In genomic region chr20:46289416-46289815, GRCh38 we compare ENCODE assay signal across 18 cellular contexts. TPM values are rescaled to one million over a fixed set of nuclear protein-coding genes. Genes with fewer than 3 reads are reported as not detected.
"Had no signal": no experiment of that assay in that cellular context is flagged by ENCODE, and none has a peak within 500 bp of the region (broad histone marks: within the 10 kb centered on the region; RNA-seq: fewer than 3 reads in every experiment).

No MANE protein-coding gene starts in this region.

- DNase-seq: effector memory CD4-positive, alpha-beta T cell; heart right ventricle; islet precursor cell; left cardiac atrium; left ventricle myocardium inferior; nucleus accumbens; ovary; right cardiac atrium; small intestine; stimulated activated CD4-positive, alpha-beta T cell treated with anti-CD3 and anti-CD28 coated beads, Interleukin-12 subunit alpha, Interleukin-12 subunit beta, amount 100 ng/mL, for 4 hours; stimulated activated naive CD4-positive, alpha-beta T cell treated with Interleukin-2 at 50 U/mL for 16 hours; trophoblast cell had no signal

- H2AFZ ChIP-seq: neural progenitor cell had no signal

- H3K27ac ChIP-seq: heart right ventricle, left ventricle myocardium inferior, lower lobe of right lung, neural progenitor cell, ovary had no signal

- H3K4me1 ChIP-seq: heart right ventricle, left ventricle myocardium inferior, lower lobe of right lung had no signal

- ATAC-seq: esophagus mucosa; heart right ventricle; left cardiac atrium; lower lobe of right lung; natural killer cell treated with Interleukin-12 subunit alpha and Interleukin-12 subunit beta and Interleukin-15 and Interleukin-18, amount 100 ng/mL, for 72 hours; right cardiac atrium had no signal

- H3K36me3 ChIP-seq: heart right ventricle, left ventricle myocardium inferior, lower lobe of right lung, neural progenitor cell, ovary had no signal

- H3K27me3 ChIP-seq: neural progenitor cell, ovary had no signal

- H3K4me3 ChIP-seq: heart right ventricle, left ventricle myocardium inferior, lower lobe of right lung, neural progenitor cell, ovary had no signal

- H3K9me3 ChIP-seq: heart right ventricle, left ventricle myocardium inferior, lower lobe of right lung, ovary had no signal

- H3K4me2 ChIP-seq: neural progenitor cell had no signal

- H3K9ac ChIP-seq: neural progenitor cell had no signal

RNA-seq across cellular contexts. Expression of gene CDH22, which starts 18.9 kb away (rescaled TPM):
- total RNA-seq: fibroblast of lung; myocyte; natural killer cell treated with Interleukin-12 subunit alpha and Interleukin-12 subunit beta and Interleukin-15 and Interleukin-18, amount 100 ng/mL, for 72 hours had no signal
- polyA plus RNA-seq: fibroblast of lung had no signal
